ENCODE assay signal across 19 cellular contexts in the genomic region with DNA sequence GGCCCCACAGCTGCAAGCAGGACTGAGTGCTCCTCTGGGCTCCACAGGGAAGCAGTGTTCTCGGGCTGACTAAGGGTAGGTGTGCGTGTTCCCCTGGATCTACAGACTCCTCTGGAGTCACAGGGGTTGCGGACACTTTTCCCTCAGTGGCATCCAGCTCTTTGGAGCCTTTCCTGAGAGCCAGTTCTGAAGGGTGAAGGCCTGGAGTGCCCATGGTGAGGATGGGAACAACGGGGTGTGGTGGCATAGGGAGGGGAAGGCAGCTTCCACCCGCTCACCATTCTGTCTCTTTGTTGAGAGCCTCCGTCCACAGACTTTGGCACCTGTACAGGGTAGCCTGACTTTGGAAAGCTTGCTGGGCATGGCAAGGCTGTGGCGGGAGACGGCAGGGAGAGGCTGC.
DNase-seq lines count a peak whose midpoint lies in the region; ATAC-seq, FAIRE-seq and TF ChIP-seq lines count a peak whose summit lies in the region.
"Had no signal": no experiment of that assay in that cellular context is flagged by ENCODE, and none has a peak within 500 bp of the region (broad histone marks: within the 10 kb centered on the region; RNA-seq: fewer than 3 reads in every experiment).

No MANE protein-coding gene starts in this region.

- H2BK12ac ChIP-seq in H1 (ENCODE audit: low read depth, low read length): no peak overlapping the region

- H2BK120ac ChIP-seq in H1 (replicated peaks; ENCODE audit: low read depth, low read length): no peak overlapping the region

- ATAC-seq in HG03045 (IDR thresholded peaks at IDR 0.05; ENCODE audit: unreplicated experiment): no peak
- ATAC-seq: A549 had no signal

- H3K4me3 ChIP-seq in H1 (ENCODE audit: extremely low read depth in 1 of 4, insufficient read depth in 2 of 4, low read depth in 3 of 4, low read length in 4 of 4): no peak overlapping the region
- H3K4me3 ChIP-seq in ascending aorta: no peak overlapping the region
- no peak overlapping the region for H3K4me3 ChIP-seq in mammary epithelial cell (replicated peaks in 1 of 3; ENCODE audit: insufficient read depth in 1 of 3, low read depth in 2 of 3, low read length in 3 of 3)
- H3K4me3 ChIP-seq: A549, GM23338 had no signal

- no peak overlapping the region for H3K23ac ChIP-seq in H1 (ENCODE audit: insufficient read length)

- no TSS peak for BruUV-seq in mammary epithelial cell (replicated peaks; lab: Mats Ljungman, UMichigan)

- H3K36me3 ChIP-seq in H1 (ENCODE audit: control insufficient read depth in 2 of 4, insufficient read depth in 4 of 4, low read length in 3 of 4): no peaks in the 10 kb centered on the region
- no peaks in the 10 kb centered on the region for H3K36me3 ChIP-seq in ascending aorta
- H3K36me3 ChIP-seq in mammary epithelial cell (ENCODE audit: insufficient read depth, low read length): no peaks in the 10 kb centered on the region

- POLR2A ChIA-PET in H1 (lab: Charles Lee; ENCODE audit: partially characterized antibody): no interaction called here

- H3K4ac ChIP-seq in H1 (replicated peaks; ENCODE audit: insufficient read length, low read depth, low read length): no peak overlapping the region

- H2BK20ac ChIP-seq in H1 (ENCODE audit: low read length): no peak overlapping the region

- TF ChIP-seq CTCF in H1 (IDR thresholded peaks at IDR 0.05; ENCODE audit: control extremely low read depth in 1 of 3, insufficient read depth in 1 of 3, low read depth in 1 of 3, low read length in 3 of 3): no peak
- no peak for TF ChIP-seq CTCF in ascending aorta (IDR thresholded peaks at IDR 0.05)
- no peak for TF ChIP-seq CTCF in mammary epithelial cell (conservative IDR thresholded peaks at IDR 0.05 in 1 of 2, IDR thresholded peaks at IDR 0.05 in 1 of 2; ENCODE audit: extremely low read depth in 1 of 2, insufficient read depth in 1 of 2, low read depth in 1 of 2, low read length in 2 of 2)

- no peak overlapping the region for H3K4me2 ChIP-seq in H1 (ENCODE audit: insufficient read depth in 1 of 2, low read depth in 2 of 2, low read length in 2 of 2)
- H3K4me2 ChIP-seq in mammary epithelial cell (ENCODE audit: insufficient read depth, low read depth, low read length): no peak overlapping the region
- H3K4me2 ChIP-seq: A549, GM23338 had no signal

- no peak overlapping the region for H3K27ac ChIP-seq in H1 (ENCODE audit: low read depth, low read length)
- H3K27ac ChIP-seq in ascending aorta: no peak overlapping the region
- no peak overlapping the region for H3K27ac ChIP-seq in mammary epithelial cell (ENCODE audit: insufficient read depth, low read depth, low read length)
- H3K27ac ChIP-seq: 22Rv1, A549, C4-2B had no signal

- H3K79me2 ChIP-seq in H1 (ENCODE audit: control insufficient read depth in 1 of 2, insufficient read depth in 2 of 2, low read length in 2 of 2): no peaks in the 10 kb centered on the region
- no peaks in the 10 kb centered on the region for H3K79me2 ChIP-seq in mammary epithelial cell (ENCODE audit: insufficient read depth, low read length)

- 72% methylated on average over 8 of the region's 8 CpGs; no CpG with 5 or more reads in 1 of the 2 experiments for WGBS in H1 (ENCODE audit: extremely low coverage in 1 of 2, insufficient coverage in 1 of 2, insufficient read length in 1 of 2, insufficient replicate concordance in 2 of 2, low coverage in 1 of 2, low lambda C conversion rate in 2 of 2, missing lambda C conversion rate in 1 of 2), 2 experiments
- 71% methylated on average over 5 of the region's 8 CpGs for WGBS in mammary epithelial cell (ENCODE audit: low coverage, missing lambda C conversion rate)

- no peaks in the 10 kb centered on the region for H3K23me2 ChIP-seq in H1 (ENCODE audit: low read depth, low read length)

- H3K4me1 ChIP-seq in H1 (replicated peaks in 1 of 4; ENCODE audit: control insufficient read depth in 3 of 4, insufficient read depth in 4 of 4, low read length in 3 of 4) (no peaks in the 10 kb centered on the region; a peak in 1 of 7 replicates), ascending aorta (no peaks in the 10 kb centered on the region), mammary epithelial cell (ENCODE audit: insufficient read depth, low read length) (no peaks in the 10 kb centered on the region)
- H3K4me1 ChIP-seq: A549 had no signal

- CTCF ChIA-PET in H1 (lab: Charles Lee; ENCODE audit: partially characterized antibody) (interaction anchor here (0.9 to 1.4 kb wide), 3 partner anchors 29 to 72 kb away, joined by 3 read pairs; no protein-coding TSS in a partner anchor), mammary epithelial cell (lab: Charles Lee; ENCODE audit: low non-redundant PET) (no interaction called here)

- H3K18ac ChIP-seq in H1 (ENCODE audit: extremely low read depth, low read length): no peak overlapping the region

- no peak overlapping the region for H3K14ac ChIP-seq in H1 (ENCODE audit: insufficient read length)

- no peak overlapping the region for H2BK15ac ChIP-seq in H1 (ENCODE audit: low read length)

- H3K79me1 ChIP-seq in H1 (ENCODE audit: low read depth, low read length): no peaks in the 10 kb centered on the region

- H4K8ac ChIP-seq in H1 (ENCODE audit: extremely low read depth, insufficient read depth, low read length): peak overlapping the region; percentile 25; the same call in 1 of the 2 replicates

- dilution Hi-C loops in mammary epithelial cell (cut with HindIII; ENCODE audit: low sequenced_read_pairs): no loop called here

- H2AK5ac ChIP-seq in H1 (ENCODE audit: low read depth, low read length): no peak overlapping the region

- no peaks in the 10 kb centered on the region for H4K20me1 ChIP-seq in H1 (replicated peaks in 1 of 2; ENCODE audit: control insufficient read depth in 1 of 2, insufficient read depth in 2 of 2, low read length in 2 of 2)
- H4K20me1 ChIP-seq in mammary epithelial cell (ENCODE audit: insufficient read depth, low read length): no peaks in the 10 kb centered on the region

- peak; percentile 39 for DNase-seq in activated effector memory CD4-positive, alpha-beta T cell treated with anti-CD3 and anti-CD28 coated beads, Interleukin-2, amount 50 U/mL, for 16 hours
- DNase-seq in activated effector memory CD4-positive, alpha-beta T cell treated with Interleukin-2 at 50 U/mL for 16 hours: no peak
- DNase-seq in H1 (ENCODE audit: low read depth in 1 of 2, low spot score in 2 of 2) (no peak), posterior vena cava (ENCODE audit: low spot score) (peak; percentile 48), ascending aorta (ENCODE audit: low spot score in 2 of 2) (no peak), mammary epithelial cell (no peak)
- DNase-seq: AML-193; CD4-positive, alpha-beta memory T cell; DMS153; DMS79; GDM1; H7; HFFc6 had no signal

- H3K9ac ChIP-seq in H1 (replicated peaks in 1 of 4; ENCODE audit: extremely low read depth in 1 of 4, low read depth in 3 of 4, low read length in 3 of 4): no peak overlapping the region
- no peak overlapping the region for H3K9ac ChIP-seq in mammary epithelial cell (ENCODE audit: insufficient read depth, low read length)

- H3K9me3 ChIP-seq in H1 (ENCODE audit: insufficient read depth in 2 of 2, low read depth in 1 of 2, low read length in 1 of 2) (no peaks in the 10 kb centered on the region), ascending aorta (no peaks in the 10 kb centered on the region), mammary epithelial cell (replicated peaks; ENCODE audit: insufficient read depth, low read length) (no peaks in the 10 kb centered on the region)
- H3K9me3 ChIP-seq: A549 had no signal

- intact Hi-C loops in posterior vena cava (cut with DNase I) (no loop called here), ascending aorta (cut with DNase I) (no loop called here), mammary epithelial cell (cut with micrococcal nuclease) (no loop called here)

- H4K5ac ChIP-seq in H1 (ENCODE audit: insufficient read length, low read depth, low read length): no peak overlapping the region

- in situ Hi-C loops in mammary epithelial cell (cut with MboI; ENCODE audit: low sequenced_read_pairs in 2 of 2): no loop called here

- no peak for TF ChIP-seq RAD21 in H1 (IDR thresholded peaks at IDR 0.05 in 1 of 2, conservative IDR thresholded peaks at IDR 0.05 in 1 of 2; ENCODE audit: low read depth in 2 of 2, low read length in 2 of 2)

- FAIRE-seq in H1 (lab: Jason Lieb, UNC): no peak
- FAIRE-seq: A549, HepG2 had no signal

- H2BK5ac ChIP-seq in H1 (ENCODE audit: low read depth, low read length): no peak overlapping the region

- no peak overlapping the region for H3K56ac ChIP-seq in H1 (replicated peaks; ENCODE audit: insufficient read length, low read depth, low read length)

- TF ChIP-seq EP300 in H1 (IDR thresholded peaks at IDR 0.05; ENCODE audit: borderline replicate concordance in 1 of 2, low read depth in 2 of 2, low read length in 2 of 2): no peak

- no peak for TF ChIP-seq POLR2A in H1 (IDR thresholded peaks at IDR 0.05; ENCODE audit: control extremely low read depth in 1 of 2, low read depth in 2 of 2, low read length in 2 of 2)

- H2AFZ ChIP-seq in H1 (ENCODE audit: low read length) (no peak overlapping the region), mammary epithelial cell (ENCODE audit: low read depth, low read length) (no peak overlapping the region)
- H2AFZ ChIP-seq: GM23338 had no signal

- H3K27me3 ChIP-seq in H1 (replicated peaks in 1 of 4; ENCODE audit: control insufficient read depth in 3 of 4, extremely low read depth in 1 of 4, insufficient read depth in 3 of 4, low read length in 3 of 4): peaks cover 0 to 3% (median 0%) of the 10 kb centered on the region in 4 experiments; a peak in 1 of 7 replicates
- no peaks in the 10 kb centered on the region for H3K27me3 ChIP-seq in ascending aorta
- H3K27me3 ChIP-seq in mammary epithelial cell (ENCODE audit: insufficient read depth, low read length): no peaks in the 10 kb centered on the region

- H4K91ac ChIP-seq in H1 (replicated peaks; ENCODE audit: insufficient read length, low read length): no peak overlapping the region

TF ChIP-seq in H1, 55 proteins besides CTCF, POLR2A, EP300 and RAD21:
- no peak for TF ChIP-seq JUN (IDR thresholded peaks at IDR 0.05; ENCODE audit: low read depth, low read length)
- no peak for TF ChIP-seq CBX5 (IDR thresholded peaks at IDR 0.05; ENCODE audit: low read depth, low read length)

Comparison
In these comparisons a context has a peak if more than half of its experiments do, and no peak if none do; other contexts are left out.
1. DNase-seq: peak in activated effector memory CD4-positive, alpha-beta T cell treated with anti-CD3 and anti-CD28 coated beads, Interleukin-2, amount 50 U/mL, for 16 hours (single experiment) and posterior vena cava (single experiment); none in activated effector memory CD4-positive, alpha-beta T cell treated with Interleukin-2 at 50 U/mL for 16 hours (single experiment), H1 (0 of 2), ascending aorta (0 of 2) and mammary epithelial cell (single experiment).